ENCODE assay signal across 8 cellular contexts in the genomic region with DNA sequence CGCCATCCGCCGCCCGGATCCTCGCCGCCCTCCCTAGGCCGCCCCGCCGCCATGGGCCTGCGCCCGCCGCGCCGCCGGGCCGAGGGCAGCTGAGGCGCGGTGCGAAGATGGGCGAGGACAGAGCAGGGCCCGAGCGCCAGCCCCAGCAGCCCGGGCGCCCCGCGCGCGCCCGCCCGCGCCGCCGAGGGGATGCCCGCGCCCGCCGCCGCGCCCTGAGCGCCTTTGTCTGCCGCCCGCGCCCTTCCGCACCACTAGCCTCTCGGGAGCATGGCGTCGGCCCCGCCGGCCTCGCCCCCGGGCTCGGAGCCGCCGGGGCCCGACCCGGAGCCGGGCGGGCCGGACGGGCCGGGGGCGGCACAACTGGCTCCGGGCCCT. TPM values are rescaled to one million over a fixed set of nuclear protein-coding genes. Genes with fewer than 3 reads are reported as not detected.
DNase-seq lines count a peak whose midpoint lies in the region; ATAC-seq and TF ChIP-seq lines count a peak whose summit lies in the region.

No MANE protein-coding gene starts in this region.

- H3K4me1 Mint-ChIP-seq in activated T-helper 1 cell treated with anti-CD3 and anti-CD28 coated beads, Interleukin-12 subunit alpha, Interleukin-12 subunit beta, Interleukin-2, Interleukin-4 antibody, amounts not matched to agents 30 ng/mL and 10 ng/mL and 1 ng/mL, durations not matched to agents 14 hours and 24 hours and 36 hours (ENCODE audit: low read depth) = peaks cover 32% of the 10 kb centered on the region

- ATAC-seq in GM18868 (IDR thresholded peaks at IDR 0.05; ENCODE audit: unreplicated experiment) (peak; percentile 32), HG03135 (IDR thresholded peaks at IDR 0.05; ENCODE audit: unreplicated experiment) (peak; percentile 33)

- intact Hi-C loops in activated T-helper 1 cell treated with anti-CD3 and anti-CD28 coated beads, Interleukin-12 subunit alpha, Interleukin-12 subunit beta, Interleukin-2, Interleukin-4 antibody, amounts not matched to agents 30 ng/mL and 10 ng/mL and 1 ng/mL, durations not matched to agents 14 hours and 24 hours and 36 hours (cut with micrococcal nuclease) = loop anchor here (1.0 kb wide), 5 partner anchors 23 to 211 kb away; a partner anchor contains a TSS

- H3K27me3 Mint-ChIP-seq in activated T-helper 1 cell treated with anti-CD3 and anti-CD28 coated beads, Interleukin-12 subunit alpha, Interleukin-12 subunit beta, Interleukin-2, Interleukin-4 antibody, amounts not matched to agents 30 ng/mL and 10 ng/mL and 1 ng/mL, durations not matched to agents 14 hours and 24 hours and 36 hours (ENCODE audit: insufficient read depth) = peaks cover 15% of the 10 kb centered on the region

- H3K4me3 ChIP-seq in iPS-11a (ENCODE audit: low read depth, low read length) = peak overlapping the region; percentile 70

- DNase-seq in activated T-helper 1 cell treated with anti-CD3 and anti-CD28 coated beads, Interleukin-12 subunit alpha, Interleukin-12 subunit beta, Interleukin-2, Interleukin-4 antibody, amounts not matched to agents 30 ng/mL and 10 ng/mL and 1 ng/mL, durations not matched to agents 14 hours and 24 hours and 36 hours (ENCODE audit: low spot score) = no peak
- DNase-seq in stimulated activated CD8-positive, alpha-beta memory T cell treated with anti-CD3 and anti-CD28 coated beads, Interleukin-4, amount 100 ng/mL, for 24 hours (ENCODE audit: low read depth) = peak; percentile 25
- DNase-seq in OCI-M2 (lab: John Stamatoyannopoulos, UW; ENCODE audit: unreplicated experiment) = no peak
- DNase-seq in LoVo (ENCODE audit: low spot score) = no peak

- H3K4me3 Mint-ChIP-seq in activated T-helper 1 cell treated with anti-CD3 and anti-CD28 coated beads, Interleukin-12 subunit alpha, Interleukin-12 subunit beta, Interleukin-2, Interleukin-4 antibody, amounts not matched to agents 30 ng/mL and 10 ng/mL and 1 ng/mL, durations not matched to agents 14 hours and 24 hours and 36 hours = peak overlapping the region; percentile 84

- TF ChIP-seq CTCF in 22Rv1 (IDR thresholded peaks at IDR 0.05) = no peak

- H3K9me3 Mint-ChIP-seq in activated T-helper 1 cell treated with anti-CD3 and anti-CD28 coated beads, Interleukin-12 subunit alpha, Interleukin-12 subunit beta, Interleukin-2, Interleukin-4 antibody, amounts not matched to agents 30 ng/mL and 10 ng/mL and 1 ng/mL, durations not matched to agents 14 hours and 24 hours and 36 hours = no peaks in the 10 kb centered on the region

- H3K36me3 Mint-ChIP-seq in activated T-helper 1 cell treated with anti-CD3 and anti-CD28 coated beads, Interleukin-12 subunit alpha, Interleukin-12 subunit beta, Interleukin-2, Interleukin-4 antibody, amounts not matched to agents 30 ng/mL and 10 ng/mL and 1 ng/mL, durations not matched to agents 14 hours and 24 hours and 36 hours (ENCODE audit: low read depth) = peaks cover 6% of the 10 kb centered on the region

- H3K27ac Mint-ChIP-seq in activated T-helper 1 cell treated with anti-CD3 and anti-CD28 coated beads, Interleukin-12 subunit alpha, Interleukin-12 subunit beta, Interleukin-2, Interleukin-4 antibody, amounts not matched to agents 30 ng/mL and 10 ng/mL and 1 ng/mL, durations not matched to agents 14 hours and 24 hours and 36 hours = no peak overlapping the region

- peak overlapping the region; percentile 74 for H3K27ac ChIP-seq in 22Rv1

RNA-seq across cellular contexts. Expression of a gene that starts 0.3 kb away (rescaled TPM):
- total RNA-seq in activated T-helper 1 cell treated with anti-CD3 and anti-CD28 coated beads, Interleukin-12 subunit alpha, Interleukin-12 subunit beta, Interleukin-2, Interleukin-4 antibody, amounts not matched to agents 30 ng/mL and 10 ng/mL and 1 ng/mL, durations not matched to agents 14 hours and 24 hours and 36 hours = 41.4 and 47.5 TPM in 2 replicates

RNA-seq across cellular contexts. Expression of a gene that starts 24.0 kb away (rescaled TPM):
- 18.0 and 20.1 TPM in 2 replicates for total RNA-seq in activated T-helper 1 cell treated with anti-CD3 and anti-CD28 coated beads, Interleukin-12 subunit alpha, Interleukin-12 subunit beta, Interleukin-2, Interleukin-4 antibody, amounts not matched to agents 30 ng/mL and 10 ng/mL and 1 ng/mL, durations not matched to agents 14 hours and 24 hours and 36 hours

RNA-seq across cellular contexts. Expression of a gene that starts 28.7 kb away (rescaled TPM):
- 57.2 and 58.7 TPM in 2 replicates for total RNA-seq in activated T-helper 1 cell treated with anti-CD3 and anti-CD28 coated beads, Interleukin-12 subunit alpha, Interleukin-12 subunit beta, Interleukin-2, Interleukin-4 antibody, amounts not matched to agents 30 ng/mL and 10 ng/mL and 1 ng/mL, durations not matched to agents 14 hours and 24 hours and 36 hours

RNA-seq across cellular contexts. Expression of a gene that starts 43.9 kb away (rescaled TPM):
- total RNA-seq in activated T-helper 1 cell treated with anti-CD3 and anti-CD28 coated beads, Interleukin-12 subunit alpha, Interleukin-12 subunit beta, Interleukin-2, Interleukin-4 antibody, amounts not matched to agents 30 ng/mL and 10 ng/mL and 1 ng/mL, durations not matched to agents 14 hours and 24 hours and 36 hours = 35.7 and 36.3 TPM in 2 replicates

RNA-seq across cellular contexts. Expression of a gene that starts 55.4 kb away (rescaled TPM):
- 110 and 115 TPM in 2 replicates for total RNA-seq in activated T-helper 1 cell treated with anti-CD3 and anti-CD28 coated beads, Interleukin-12 subunit alpha, Interleukin-12 subunit beta, Interleukin-2, Interleukin-4 antibody, amounts not matched to agents 30 ng/mL and 10 ng/mL and 1 ng/mL, durations not matched to agents 14 hours and 24 hours and 36 hours
